In genomic region chr17:61307905-61308886, GRCh38 we compare ENCODE assay signal across 13 cellular contexts.
DNase-seq lines count a peak whose midpoint lies in the region; ATAC-seq and TF ChIP-seq lines count a peak whose summit lies in the region.
"Had no signal": no experiment of that assay in that cellular context is flagged by ENCODE, and none has a peak within 500 bp of the region (broad histone marks: within the 10 kb centered on the region; RNA-seq: fewer than 3 reads in every experiment).

No MANE protein-coding gene starts in this region.

- no peak overlapping the region for H2AFZ ChIP-seq in PC-3 (ENCODE audit: low read length)

- H3K27ac ChIP-seq in PC-3 (ENCODE audit: low read length): peak overlapping the region; percentile 55
- H3K27ac ChIP-seq: C4-2B had no signal

- peak; percentile 81 for ATAC-seq in PC-3

- H3K27me3 ChIP-seq in PC-3 (ENCODE audit: low read length): no peaks in the 10 kb centered on the region

- no peaks in the 10 kb centered on the region for H3F3A ChIP-seq in PC-3 (ENCODE audit: low read length, unreplicated experiment)

- H3K4me3 ChIP-seq in AG09309 (ENCODE audit: control insufficient read depth, low read depth, low read length): no peak overlapping the region
- no peak overlapping the region for H3K4me3 ChIP-seq in PC-3 (ENCODE audit: low read length)

- no peak overlapping the region for H3K9ac ChIP-seq in PC-3 (ENCODE audit: low read length)

- H3K27ac Mint-ChIP-seq in nephron progenitor cell: peak overlapping the region; percentile 79
- H3K27ac Mint-ChIP-seq in activated naive CD4-positive, alpha-beta T cell treated with anti-CD3 and anti-CD28 coated beads, Interleukin-2, amount 10 ng/mL, durations not matched to agents 7 days and 5 days: no peak overlapping the region

- DNase-seq in AG09309 (ENCODE audit: low read depth) (peak; percentile 99), PC-3 (peak; percentile 75), fibroblast of gingiva (ENCODE audit: low read depth) (peak; percentile 100), nephron progenitor cell (no peak), DMS 273 treated with DMSO at 0.1 percent for 48 hours (lab: John Stamatoyannopoulos, UW) (no peak), NCI-H446 treated with DMSO at 0.1 percent for 48 hours (lab: John Stamatoyannopoulos, UW) (no peak)
- DNase-seq in activated naive CD4-positive, alpha-beta T cell treated with anti-CD3 and anti-CD28 coated beads, Interleukin-2, amount 10 ng/mL, durations not matched to agents 7 days and 5 days: no peak
- no peak for DNase-seq in stimulated activated CD4-positive, alpha-beta T cell treated with anti-CD3 and anti-CD28 coated beads, Interleukin-4, amount 100 ng/mL, for 1 hour
- DNase-seq: MM.1S; NK-92 treated with Interleukin-12 subunit alpha and Interleukin-12 subunit beta, amount 100 ng/mL, for 24 hours; nucleus accumbens; T-helper 2 cell had no signal

- BruUV-seq in PC-3 (replicated peaks; lab: Mats Ljungman, UMichigan): no TSS peak

- no peaks in the 10 kb centered on the region for H4K20me1 ChIP-seq in PC-3 (ENCODE audit: low read length)

- no peak overlapping the region for H3K4me3 Mint-ChIP-seq in nephron progenitor cell
- H3K4me3 Mint-ChIP-seq in activated naive CD4-positive, alpha-beta T cell treated with anti-CD3 and anti-CD28 coated beads, Interleukin-2, amount 10 ng/mL, durations not matched to agents 7 days and 5 days: no peak overlapping the region

- CTCF ChIA-PET in PC-3 (lab: Charles Lee): interaction anchor here (0.6 kb wide), 1 partner anchor 237 kb away, joined by 8 read pairs; no protein-coding TSS in a partner anchor
- CTCF ChIA-PET in activated naive CD4-positive, alpha-beta T cell treated with anti-CD3 and anti-CD28 coated beads, Interleukin-2, amount 10 ng/mL, durations not matched to agents 7 days and 5 days (lab: Charles Lee): no interaction called here

- peaks cover 11% of the 10 kb centered on the region for H3K27me3 Mint-ChIP-seq in nephron progenitor cell (ENCODE audit: low read depth, poor library complexity)
- H3K27me3 Mint-ChIP-seq in activated naive CD4-positive, alpha-beta T cell treated with anti-CD3 and anti-CD28 coated beads, Interleukin-2, amount 10 ng/mL, durations not matched to agents 7 days and 5 days: no peaks in the 10 kb centered on the region

- TF ChIP-seq CTCF in AG09309 (IDR thresholded peaks at IDR 0.05; ENCODE audit: control insufficient read depth, insufficient read depth, low read depth, low read length, missing control alignments) (peak; percentile 24), PC-3 (conservative IDR thresholded peaks at IDR 0.05; ENCODE audit: low read depth, low read length) (no peak), nephron progenitor cell (IDR thresholded peaks at IDR 0.05) (no peak)

- H3K36me3 ChIP-seq in PC-3 (ENCODE audit: low read depth, low read length): no peaks in the 10 kb centered on the region

- no peaks in the 10 kb centered on the region for H3K9me2 ChIP-seq in PC-3 (replicated peaks; ENCODE audit: low read length)

- peaks cover 26% of the 10 kb centered on the region for H3K4me1 Mint-ChIP-seq in nephron progenitor cell
- no peaks in the 10 kb centered on the region for H3K4me1 Mint-ChIP-seq in activated naive CD4-positive, alpha-beta T cell treated with anti-CD3 and anti-CD28 coated beads, Interleukin-2, amount 10 ng/mL, durations not matched to agents 7 days and 5 days

- peak overlapping the region; percentile 21; the same call in 1 of the 2 replicates for H3K4me2 ChIP-seq in PC-3 (ENCODE audit: low read length)

- POLR2A ChIA-PET in PC-3 (lab: Charles Lee; ENCODE audit: unreplicated experiment): interaction anchor here (1.1 kb wide), 1 partner anchor 89 kb away, joined by 4 read pairs; no protein-coding TSS in a partner anchor

- no peaks in the 10 kb centered on the region for H3K9me3 Mint-ChIP-seq in nephron progenitor cell
- H3K9me3 Mint-ChIP-seq in activated naive CD4-positive, alpha-beta T cell treated with anti-CD3 and anti-CD28 coated beads, Interleukin-2, amount 10 ng/mL, durations not matched to agents 7 days and 5 days: no peaks in the 10 kb centered on the region

- intact Hi-C loops in PC-3 (cut with micrococcal nuclease): loop anchor here (2.0 kb wide), 1 partner anchor 29 kb away; no protein-coding TSS in a partner anchor

- H3K36me3 Mint-ChIP-seq in nephron progenitor cell (ENCODE audit: low read depth): no peaks in the 10 kb centered on the region
- no peaks in the 10 kb centered on the region for H3K36me3 Mint-ChIP-seq in activated naive CD4-positive, alpha-beta T cell treated with anti-CD3 and anti-CD28 coated beads, Interleukin-2, amount 10 ng/mL, durations not matched to agents 7 days and 5 days

- peaks cover 25% of the 10 kb centered on the region for H3K4me1 ChIP-seq in PC-3 (ENCODE audit: insufficient read depth, low read length)

- no peaks in the 10 kb centered on the region for H3K79me2 ChIP-seq in PC-3 (ENCODE audit: low read length)

- H3K9me3 ChIP-seq in PC-3 (ENCODE audit: low read length): no peaks in the 10 kb centered on the region

Comparison
In these comparisons a context has a peak if more than half of its experiments do, and no peak if none do; other contexts are left out.
1. DNase-seq: peak in AG09309 (single experiment), PC-3 (single experiment) and fibroblast of gingiva (single experiment); none in nephron progenitor cell (single experiment), DMS 273 treated with DMSO at 0.1 percent for 48 hours (single experiment), NCI-H446 treated with DMSO at 0.1 percent for 48 hours (single experiment), activated naive CD4-positive, alpha-beta T cell treated with anti-CD3 and anti-CD28 coated beads, Interleukin-2, amount 10 ng/mL, durations not matched to agents 7 days and 5 days (single experiment) and stimulated activated CD4-positive, alpha-beta T cell treated with anti-CD3 and anti-CD28 coated beads, Interleukin-4, amount 100 ng/mL, for 1 hour (single experiment).